ENCODE assay signal across 2 cellular contexts in genomic region chr4:109682875-109683274, GRCh38.
TF ChIP-seq lines count a peak whose summit lies in the region.

No MANE protein-coding gene starts in this region.

TF ChIP-seq in HEK293, 187 proteins besides CTCF, POLR2A, EP300 and RAD21:
- TF ChIP-seq ZNF549 (tag by site-specific recombination; IDR thresholded peaks at IDR 0.05): peak; percentile 30; the same call in 1 of the 2 replicates
- no peak for TF ChIP-seq PATZ1 (tag by site-specific recombination; IDR thresholded peaks at IDR 0.05)

TF ChIP-seq in H1, 55 proteins besides CTCF, POLR2A, EP300 and RAD21:
- TF ChIP-seq MAFK (IDR thresholded peaks at IDR 0.05; ENCODE audit: low read depth, low read length) (no peak), ASH2L (IDR thresholded peaks at IDR 0.05; ENCODE audit: low read length) (no peak), POLR2AphosphoS5 (IDR thresholded peaks at IDR 0.05; ENCODE audit: low read depth, low read length) (no peak), TAF7 (optimal IDR thresholded peaks at IDR 0.05; ENCODE audit: borderline replicate concordance, low read depth, low read length) (no peak), RXRA (IDR thresholded peaks at IDR 0.05; ENCODE audit: insufficient read depth, low read depth, low read length) (no peak), SP4 (IDR thresholded peaks at IDR 0.05; ENCODE audit: low read length) (no peak), CHD7 (IDR thresholded peaks at IDR 0.05; ENCODE audit: insufficient replicate concordance, low read length) (no peak), KDM1A (IDR thresholded peaks at IDR 0.05; ENCODE audit: borderline replicate concordance, low read length) (no peak), RFX5 (IDR thresholded peaks at IDR 0.05; ENCODE audit: borderline replicate concordance, low read depth, low read length) (no peak)
TF ChIP-seq in H1: peak in this region for 0.
